ENCODE assay signal across 31 cellular contexts in genomic region chr7:40213291-40213690, GRCh38.
"Had no signal": no experiment of that assay in that cellular context is flagged by ENCODE, and none has a peak within 500 bp of the region (broad histone marks: within the 10 kb centered on the region; RNA-seq: fewer than 3 reads in every experiment).

No MANE protein-coding gene starts in this region.

- H3K9me3 Mint-ChIP-seq: activated CD4-positive, alpha-beta memory T cell treated with anti-CD3 and anti-CD28 coated beads, Interleukin-2, amount 10 ng/mL, durations not matched to agents 7 days and 5 days; activated naive CD4-positive, alpha-beta T cell treated with anti-CD3 and anti-CD28 coated beads, Interleukin-2, amount 10 ng/mL, durations not matched to agents 7 days and 5 days had no signal

- H3K27ac Mint-ChIP-seq: activated CD4-positive, alpha-beta memory T cell treated with anti-CD3 and anti-CD28 coated beads, Interleukin-2, amount 10 ng/mL, durations not matched to agents 7 days and 5 days; activated CD8-positive, alpha-beta memory T cell treated with anti-CD3 and anti-CD28 coated beads, Interleukin-2, amount 10 ng/mL, durations not matched to agents 7 days and 5 days; activated naive CD4-positive, alpha-beta T cell treated with anti-CD3 and anti-CD28 coated beads, Interleukin-2, amount 10 ng/mL, durations not matched to agents 7 days and 5 days; activated naive CD8-positive, alpha-beta T cell had no signal

- H3K4me3 ChIP-seq: breast epithelium, SJCRH30, SK-N-MC had no signal

- H3K27me3 Mint-ChIP-seq: activated CD4-positive, alpha-beta memory T cell treated with anti-CD3 and anti-CD28 coated beads, Interleukin-2, amount 10 ng/mL, durations not matched to agents 7 days and 5 days; activated CD8-positive, alpha-beta memory T cell treated with anti-CD3 and anti-CD28 coated beads, Interleukin-2, amount 10 ng/mL, durations not matched to agents 7 days and 5 days; activated naive CD4-positive, alpha-beta T cell treated with anti-CD3 and anti-CD28 coated beads, Interleukin-2, amount 10 ng/mL, durations not matched to agents 7 days and 5 days; activated naive CD8-positive, alpha-beta T cell had no signal

- H3K9me3 ChIP-seq: breast epithelium, SJCRH30 had no signal

- ATAC-seq: activated CD8-positive, alpha-beta memory T cell treated with anti-CD3 and anti-CD28 coated beads, Interleukin-2, amount 10 ng/mL, durations not matched to agents 7 days and 5 days; Panc1 had no signal

- H3K36me3 Mint-ChIP-seq: activated CD8-positive, alpha-beta memory T cell treated with anti-CD3 and anti-CD28 coated beads, Interleukin-2, amount 10 ng/mL, durations not matched to agents 7 days and 5 days; activated naive CD4-positive, alpha-beta T cell treated with anti-CD3 and anti-CD28 coated beads, Interleukin-2, amount 10 ng/mL, durations not matched to agents 7 days and 5 days had no signal

- H3K36me3 ChIP-seq: breast epithelium, SJCRH30, WERI-Rb-1 had no signal

- H3K4me1 ChIP-seq: breast epithelium, SJCRH30 had no signal

- H3K27me3 ChIP-seq: breast epithelium, SJCRH30 had no signal

- DNase-seq: activated CD4-positive, alpha-beta memory T cell treated with anti-CD3 and anti-CD28 coated beads, Interleukin-2, amount 10 ng/mL, durations not matched to agents 7 days and 5 days; activated CD4-positive, alpha-beta T cell treated with anti-CD3 and anti-CD28 coated beads for 1 hour; activated CD4-positive, alpha-beta T cell treated with anti-CD3 and anti-CD28 coated beads for 48 hours; activated CD4-positive, CD25-positive, alpha-beta regulatory T cell; activated CD8-positive, alpha-beta memory T cell treated with anti-CD3 and anti-CD28 coated beads for 24 hours; activated CD8-positive, alpha-beta memory T cell treated with anti-CD3 and anti-CD28 coated beads, Interleukin-2, amount 10 ng/mL, durations not matched to agents 7 days and 5 days; activated CD8-positive, alpha-beta memory T cell treated with anti-CD3 and anti-CD28 coated beads, Interleukin-2, amount 50 U/mL, for 48 hours; activated effector memory CD4-positive, alpha-beta T cell treated with Interleukin-2 at 50 U/mL for 16 hours; activated naive CD4-positive, alpha-beta T cell treated with anti-CD3 and anti-CD28 coated beads, Interleukin-2, amount 10 ng/mL, durations not matched to agents 7 days and 5 days; activated T-cell treated with anti-CD3 and anti-CD28 coated beads, Interleukin-2, amount 50 U/mL, for 48 hours; amniotic stem cell; aorta; caudate nucleus; cerebellar nuclear complex; NCI-H1105; NCI-H1417 treated with DMSO at 0.1 percent for 48 hours; NCI-H187 treated with DMSO at 0.1 percent for 48 hours; NCI-H2081; NCI-H2171 treated with DMSO at 0.1 percent for 48 hours; NCI-H2227 treated with DMSO at 0.1 percent for 48 hours; NCI-H446; NCI-H510A treated with DMSO at 0.1 percent for 48 hours; NCI-H69; SHP77; SJCRH30; T1000; WERI-Rb-1 had no signal

- H3K4me1 Mint-ChIP-seq: activated CD4-positive, alpha-beta memory T cell treated with anti-CD3 and anti-CD28 coated beads, Interleukin-2, amount 10 ng/mL, durations not matched to agents 7 days and 5 days; activated CD8-positive, alpha-beta memory T cell treated with anti-CD3 and anti-CD28 coated beads, Interleukin-2, amount 10 ng/mL, durations not matched to agents 7 days and 5 days; activated naive CD4-positive, alpha-beta T cell treated with anti-CD3 and anti-CD28 coated beads, Interleukin-2, amount 10 ng/mL, durations not matched to agents 7 days and 5 days had no signal

- H3K27ac ChIP-seq: breast epithelium, SJCRH30, SK-N-MC, WERI-Rb-1 had no signal

- H3K4me3 Mint-ChIP-seq: activated CD4-positive, alpha-beta memory T cell treated with anti-CD3 and anti-CD28 coated beads, Interleukin-2, amount 10 ng/mL, durations not matched to agents 7 days and 5 days; activated CD8-positive, alpha-beta memory T cell treated with anti-CD3 and anti-CD28 coated beads, Interleukin-2, amount 10 ng/mL, durations not matched to agents 7 days and 5 days; activated naive CD4-positive, alpha-beta T cell treated with anti-CD3 and anti-CD28 coated beads, Interleukin-2, amount 10 ng/mL, durations not matched to agents 7 days and 5 days; activated naive CD8-positive, alpha-beta T cell had no signal
